7 cellular contexts compared by ENCODE assay signal in genomic region chr1:70966018-70966638, GRCh38.
DNase-seq lines count a peak whose midpoint lies in the region; ATAC-seq, FAIRE-seq and TF ChIP-seq lines count a peak whose summit lies in the region.

No MANE protein-coding gene starts in this region.

- in situ Hi-C loops in SK-MEL-5 (cut with HindIII; ENCODE audit: low pct_unique_long_range_greater_than_20kb, low sequenced_read_pairs), result no loop called here

- H3K27me3 Mint-ChIP-seq in nephron (ENCODE audit: low read depth), result no peaks in the 10 kb centered on the region

- no peaks in the 10 kb centered on the region for H3K4me1 Mint-ChIP-seq in nephron

- H3K36me3 Mint-ChIP-seq in nephron (ENCODE audit: low read depth), result no peaks in the 10 kb centered on the region

- no peak for TF ChIP-seq POLR2A in GM12892 (IDR thresholded peaks at IDR 0.05; ENCODE audit: low read depth, low read length)

- ATAC-seq in GM18502 (IDR thresholded peaks at IDR 0.05; ENCODE audit: poor library complexity, unreplicated experiment) (peak; percentile 84), HG02884 (IDR thresholded peaks at IDR 0.05; ENCODE audit: unreplicated experiment) (peak; percentile 72), HG03025 (IDR thresholded peaks at IDR 0.05; ENCODE audit: low FRiP score, unreplicated experiment) (no peak)

- peak; percentile 11 to 37 (median 35) for TF ChIP-seq CTCF in nephron (IDR thresholded peaks at IDR 0.05; ENCODE audit: unreplicated experiment in 3 of 3)

- peak; percentile 36 for DNase-seq in SK-MEL-5 (ENCODE audit: low read depth, low spot score)
- no peak for DNase-seq in activated CD4-positive, alpha-beta T cell treated with anti-CD3 and anti-CD28 coated beads for 48 hours
- no peak for DNase-seq in GM12892 (ENCODE audit: insufficient read length)

- FAIRE-seq in GM12892 (lab: Jason Lieb, UNC), result no peak

- H3K9me3 Mint-ChIP-seq in nephron, result no peaks in the 10 kb centered on the region

- H3K4me3 Mint-ChIP-seq in nephron, result no peak overlapping the region

- no peak overlapping the region for H3K27ac Mint-ChIP-seq in nephron
